In the genomic region with DNA sequence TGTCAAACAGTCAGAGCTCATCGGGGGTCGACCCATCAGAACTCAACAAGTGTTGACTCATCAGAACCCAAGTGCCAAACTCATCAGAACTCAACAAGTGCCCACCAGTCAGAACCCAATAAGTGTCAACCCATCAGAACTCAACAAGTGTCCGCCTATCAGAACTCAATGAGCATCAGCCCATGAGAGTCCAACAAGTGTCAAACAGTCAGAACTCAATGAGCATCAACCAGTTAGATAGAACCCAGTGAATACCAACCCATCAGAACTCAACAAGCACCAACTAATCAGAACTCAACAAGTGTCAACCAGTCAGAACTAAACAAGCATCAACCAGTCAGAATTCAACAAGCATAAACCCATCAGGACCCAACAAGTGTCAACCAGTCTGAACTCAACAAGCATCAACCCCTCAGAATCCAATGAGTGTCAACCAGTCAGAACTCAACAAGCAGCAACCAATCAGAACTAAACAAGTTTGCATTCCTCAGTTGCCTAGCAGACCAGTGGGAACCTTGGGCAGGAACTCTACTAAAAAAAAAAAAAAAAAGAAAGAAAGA, we compare ENCODE assay signal across 1 cellular context.
TF ChIP-seq lines count a peak whose summit lies in the region.

No MANE protein-coding gene starts in this region.

TF ChIP-seq in WTC11, 78 proteins besides CTCF, POLR2A, EP300 and RAD21 (continued from another document):
- TF ChIP-seq, protein P1, sequence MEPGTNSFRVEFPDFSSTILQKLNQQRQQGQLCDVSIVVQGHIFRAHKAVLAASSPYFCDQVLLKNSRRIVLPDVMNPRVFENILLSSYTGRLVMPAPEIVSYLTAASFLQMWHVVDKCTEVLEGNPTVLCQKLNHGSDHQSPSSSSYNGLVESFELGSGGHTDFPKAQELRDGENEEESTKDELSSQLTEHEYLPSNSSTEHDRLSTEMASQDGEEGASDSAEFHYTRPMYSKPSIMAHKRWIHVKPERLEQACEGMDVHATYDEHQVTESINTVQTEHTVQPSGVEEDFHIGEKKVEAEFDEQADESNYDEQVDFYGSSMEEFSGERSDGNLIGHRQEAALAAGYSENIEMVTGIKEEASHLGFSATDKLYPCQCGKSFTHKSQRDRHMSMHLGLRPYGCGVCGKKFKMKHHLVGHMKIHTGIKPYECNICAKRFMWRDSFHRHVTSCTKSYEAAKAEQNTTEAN (CRISPR knock-in tag; IDR thresholded peaks at IDR 0.05) = no peak
- TF ChIP-seq ZNF317 (CRISPR knock-in tag; IDR thresholded peaks at IDR 0.05; ENCODE audit: borderline replicate concordance, low read depth) (no peak), SP1 (CRISPR knock-in tag; conservative IDR thresholded peaks at IDR 0.05) (no peak), FOXJ3 (CRISPR knock-in tag; IDR thresholded peaks at IDR 0.05; ENCODE audit: borderline replicate concordance) (no peak), ZNF138 (CRISPR knock-in tag; conservative IDR thresholded peaks at IDR 0.05) (no peak), SMAD3 (CRISPR knock-in tag; IDR thresholded peaks at IDR 0.05; ENCODE audit: borderline replicate concordance) (no peak), JUN (CRISPR knock-in tag; IDR thresholded peaks at IDR 0.05) (no peak)
- TF ChIP-seq, protein P2, sequence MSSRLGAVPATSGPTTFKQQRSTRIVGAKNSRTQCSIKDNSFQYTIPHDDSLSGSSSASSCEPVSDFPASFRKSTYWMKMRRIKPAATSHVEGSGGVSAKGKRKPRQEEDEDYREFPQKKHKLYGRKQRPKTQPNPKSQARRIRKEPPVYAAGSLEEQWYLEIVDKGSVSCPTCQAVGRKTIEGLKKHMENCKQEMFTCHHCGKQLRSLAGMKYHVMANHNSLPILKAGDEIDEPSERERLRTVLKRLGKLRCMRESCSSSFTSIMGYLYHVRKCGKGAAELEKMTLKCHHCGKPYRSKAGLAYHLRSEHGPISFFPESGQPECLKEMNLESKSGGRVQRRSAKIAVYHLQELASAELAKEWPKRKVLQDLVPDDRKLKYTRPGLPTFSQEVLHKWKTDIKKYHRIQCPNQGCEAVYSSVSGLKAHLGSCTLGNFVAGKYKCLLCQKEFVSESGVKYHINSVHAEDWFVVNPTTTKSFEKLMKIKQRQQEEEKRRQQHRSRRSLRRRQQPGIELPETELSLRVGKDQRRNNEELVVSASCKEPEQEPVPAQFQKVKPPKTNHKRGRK (CRISPR knock-in tag; IDR thresholded peaks at IDR 0.05; ENCODE audit: borderline replicate concordance) = no peak
- TF ChIP-seq, protein P3, sequence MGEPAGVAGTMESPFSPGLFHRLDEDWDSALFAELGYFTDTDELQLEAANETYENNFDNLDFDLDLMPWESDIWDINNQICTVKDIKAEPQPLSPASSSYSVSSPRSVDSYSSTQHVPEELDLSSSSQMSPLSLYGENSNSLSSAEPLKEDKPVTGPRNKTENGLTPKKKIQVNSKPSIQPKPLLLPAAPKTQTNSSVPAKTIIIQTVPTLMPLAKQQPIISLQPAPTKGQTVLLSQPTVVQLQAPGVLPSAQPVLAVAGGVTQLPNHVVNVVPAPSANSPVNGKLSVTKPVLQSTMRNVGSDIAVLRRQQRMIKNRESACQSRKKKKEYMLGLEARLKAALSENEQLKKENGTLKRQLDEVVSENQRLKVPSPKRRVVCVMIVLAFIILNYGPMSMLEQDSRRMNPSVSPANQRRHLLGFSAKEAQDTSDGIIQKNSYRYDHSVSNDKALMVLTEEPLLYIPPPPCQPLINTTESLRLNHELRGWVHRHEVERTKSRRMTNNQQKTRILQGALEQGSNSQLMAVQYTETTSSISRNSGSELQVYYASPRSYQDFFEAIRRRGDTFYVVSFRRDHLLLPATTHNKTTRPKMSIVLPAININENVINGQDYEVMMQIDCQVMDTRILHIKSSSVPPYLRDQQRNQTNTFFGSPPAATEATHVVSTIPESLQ (CRISPR knock-in tag; IDR thresholded peaks at IDR 0.05) = no peak
